In genomic region chr15:66390670-66391069, GRCh38 we compare ENCODE assay signal across 10 cellular contexts. TPM values are rescaled to one million over a fixed set of nuclear protein-coding genes. Genes with fewer than 3 reads are reported as not detected.
DNase-seq lines count a peak whose midpoint lies in the region; ATAC-seq and TF ChIP-seq lines count a peak whose summit lies in the region.
"Had no signal": no experiment of that assay in that cellular context is flagged by ENCODE, and none has a peak within 500 bp of the region (broad histone marks: within the 10 kb centered on the region; RNA-seq: fewer than 3 reads in every experiment).

No MANE protein-coding gene starts in this region.

- no peak overlapping the region for H3K4ac ChIP-seq in H9 (ENCODE audit: low read depth, low read length)

- no peaks in the 10 kb centered on the region for H3K27me3 Mint-ChIP-seq in H9 (ENCODE audit: low read depth)

- peaks cover 11 to 16% (median 15%) of the 10 kb centered on the region in 3 experiments; a peak in 6 of 7 replicates for H3K36me3 Mint-ChIP-seq in H9 (ENCODE audit: insufficient read depth in 1 of 3, low read depth in 3 of 3)

- no peak overlapping the region for H3K9ac ChIP-seq in H9 (ENCODE audit: extremely low read depth, insufficient read length, low read length)

- no peaks in the 10 kb centered on the region for H4K20me1 ChIP-seq in H9 (ENCODE audit: control insufficient read depth, insufficient read depth, insufficient read length)

- H2BK20ac ChIP-seq in H9 (ENCODE audit: low read depth, low read length, poor library complexity, severe bottlenecking): no peak overlapping the region

- peaks cover 6% of the 10 kb centered on the region for H3K79me1 ChIP-seq in H9 (ENCODE audit: insufficient read depth, low read depth, low read length, poor library complexity, severe bottlenecking)

- no peaks in the 10 kb centered on the region for H3K9me3 ChIP-seq in H9 (ENCODE audit: control insufficient read depth, low read depth, low read length)

- peaks cover 10% of the 10 kb centered on the region for H3K23me2 ChIP-seq in H9 (ENCODE audit: insufficient read length, low read depth, low read length, poor library complexity, severe bottlenecking)

- H3K23ac ChIP-seq in H9 (ENCODE audit: insufficient read length, low read depth, low read length): no peak overlapping the region

- no peak overlapping the region for H4K8ac ChIP-seq in H9 (replicated peaks; ENCODE audit: insufficient read length, low read depth, low read length)

- H3K4me1 Mint-ChIP-seq in H9: peaks cover 28 to 36% of the 10 kb centered on the region in 2 experiments

- no peak overlapping the region for H3K56ac ChIP-seq in H9 (ENCODE audit: insufficient read length, low read depth, low read length)

- H3K27ac ChIP-seq in H9 (ENCODE audit: insufficient read length, low read depth, low read length): no peak overlapping the region

- ATAC-seq in GM21737 (IDR thresholded peaks at IDR 0.05; ENCODE audit: unreplicated experiment) (peak; percentile 29), esophagus mucosa (peak; percentile 29), HG02981 (IDR thresholded peaks at IDR 0.05; ENCODE audit: unreplicated experiment) (no peak)

- peak overlapping the region in 1 of 3 experiments; percentile 60; a peak in 2 of 7 replicates for H3K27ac Mint-ChIP-seq in H9

- H4K5ac ChIP-seq in H9 (ENCODE audit: insufficient read length, low read depth, low read length): no peak overlapping the region

- H2BK120ac ChIP-seq in H9 (ENCODE audit: low read depth, low read length, poor library complexity, severe bottlenecking): no peak overlapping the region

- H3K9me3 Mint-ChIP-seq in H9: no peaks in the 10 kb centered on the region; a peak in 1 of 5 replicates

- no peak overlapping the region for H4K91ac ChIP-seq in H9 (ENCODE audit: insufficient read length, low read depth, low read length)

- H2AFZ ChIP-seq in H9 (ENCODE audit: low read length): no peak overlapping the region

- WGBS in H9 (ENCODE audit: extremely low coverage, insufficient read length, low lambda C conversion rate): no CpG with 5 or more reads among the region's 1 CpG

- H2BK5ac ChIP-seq in H9 (ENCODE audit: insufficient read length, low read length): no peak overlapping the region

- peaks cover 52% of the 10 kb centered on the region for H3K79me2 ChIP-seq in H9 (ENCODE audit: insufficient read depth, low read length)

- H3K4me3 Mint-ChIP-seq in H9: peak overlapping the region in 1 of 2 experiments; percentile 61; a peak in 1 of 5 replicates

- H3K18ac ChIP-seq in H9 (ENCODE audit: insufficient read length, low read depth, low read length): no peak overlapping the region

- H3K4me1 ChIP-seq in H9 (ENCODE audit: insufficient read depth, low read length): no peaks in the 10 kb centered on the region

- DNase-seq in AML-193 (lab: John Stamatoyannopoulos, UW) (peak; percentile 30 to 39), SKM-1 (lab: John Stamatoyannopoulos, UW; ENCODE audit: unreplicated experiment) (peak; percentile 76), NCI-H345 (lab: John Stamatoyannopoulos, UW) (no peak), HuH-7 (ENCODE audit: low spot score) (no peak), H9 (no peak)
- DNase-seq: NCI-H524; stimulated activated CD4-positive, alpha-beta T cell treated with anti-CD3 and anti-CD28 coated beads, Interleukin-2, amount 100 ng/mL, for 48 hours had no signal

- H2BK15ac ChIP-seq in H9 (ENCODE audit: low read depth, low read length): no peak overlapping the region

- no peak overlapping the region for H3K14ac ChIP-seq in H9 (ENCODE audit: insufficient read depth, low read length)

- no peak overlapping the region for H2AK5ac ChIP-seq in H9 (ENCODE audit: insufficient read length, low read length)

- no peak overlapping the region for H3K4me2 ChIP-seq in H9 (ENCODE audit: insufficient read depth, insufficient read length, low read length)

- no peak overlapping the region for H3T11ph ChIP-seq in H9 (ENCODE audit: low read length)

- no peaks in the 10 kb centered on the region for H3K27me3 ChIP-seq in H9 (ENCODE audit: insufficient read depth, low read length)

- H2BK12ac ChIP-seq in H9 (ENCODE audit: insufficient read length, low read depth, low read length): no peak overlapping the region

- TF ChIP-seq CTCF in H9 (conservative IDR thresholded peaks at IDR 0.05): no peak

RNA-seq across cellular contexts. Expression of gene MAP2K1, which starts 4.0 kb away (rescaled TPM):
- 39.7 TPM for total RNA-seq in esophagus mucosa
- total RNA-seq in H9 (2021): 50.4 and 50.8 TPM in 2 replicates

RNA-seq across cellular contexts. Expression of gene TIPIN, which starts 34.2 kb away (rescaled TPM):
- total RNA-seq in esophagus mucosa (6.4 TPM), H9 (2021) (26.9 and 28.3 TPM in 2 replicates)

Comparison
In these comparisons a context has a peak if more than half of its experiments do, and no peak if none do; other contexts are left out.
1. DNase-seq: peak in AML-193 (2 of 2) and SKM-1 (single experiment); none in NCI-H345 (single experiment), HuH-7 (single experiment) and H9 (single experiment).